In genomic region chr2:20103514-20103913, GRCh38 we compare ENCODE assay signal across 12 cellular contexts. TPM values are rescaled to one million over a fixed set of nuclear protein-coding genes. Genes with fewer than 3 reads are reported as not detected.
DNase-seq lines count a peak whose midpoint lies in the region; ATAC-seq, FAIRE-seq and TF ChIP-seq lines count a peak whose summit lies in the region.
"Had no signal": no experiment of that assay in that cellular context is flagged by ENCODE, and none has a peak within 500 bp of the region (broad histone marks: within the 10 kb centered on the region; RNA-seq: fewer than 3 reads in every experiment).

No MANE protein-coding gene starts in this region.

- H3K79me1 ChIP-seq in H9 (ENCODE audit: insufficient read depth, low read depth, low read length, poor library complexity, severe bottlenecking): no peaks in the 10 kb centered on the region

- intact Hi-C loops in CD8-positive, alpha-beta T cell (cut with DNase I, micrococcal nuclease): no loop called here

- H3K79me2 ChIP-seq in H9 (ENCODE audit: insufficient read depth, low read length): no peaks in the 10 kb centered on the region

- no peak overlapping the region for H2BK20ac ChIP-seq in H9 (ENCODE audit: low read depth, low read length, poor library complexity, severe bottlenecking)

- H4K5ac ChIP-seq in H9 (ENCODE audit: insufficient read length, low read depth, low read length): no peak overlapping the region

- H3K36me3 ChIP-seq in CD8-positive, alpha-beta T cell (ENCODE audit: insufficient read depth, low read length): no peaks in the 10 kb centered on the region

- no peak overlapping the region for H3K14ac ChIP-seq in H9 (ENCODE audit: insufficient read depth, low read length)

- H3K27ac Mint-ChIP-seq in H9: no peak overlapping the region
- no peak overlapping the region for H3K27ac Mint-ChIP-seq in CD8-positive, alpha-beta T cell
- H3K27ac Mint-ChIP-seq: activated T-helper 2 cell treated with anti-CD3 and anti-CD28 coated beads, Interferon-gamma antibody, Interleukin-2, Interleukin-4, amounts not matched to agents 10 μg/mL and 5 μg/mL and 100 μg/mL, durations not matched to agents 14 hours and 24 hours and 36 hours; natural killer cell treated with Interleukin-12 subunit alpha and Interleukin-12 subunit beta and Interleukin-15 and Interleukin-18, amount 100 ng/mL, for 72 hours had no signal

- H2BK15ac ChIP-seq in H9 (ENCODE audit: low read depth, low read length): no peak overlapping the region

- no peaks in the 10 kb centered on the region for H3K23me2 ChIP-seq in H9 (ENCODE audit: insufficient read length, low read depth, low read length, poor library complexity, severe bottlenecking)

- no peak overlapping the region for H3K56ac ChIP-seq in H9 (ENCODE audit: insufficient read length, low read depth, low read length)

- H3K4me3 Mint-ChIP-seq in H9: no peak overlapping the region
- H3K4me3 Mint-ChIP-seq in CD8-positive, alpha-beta T cell: no peak overlapping the region
- H3K4me3 Mint-ChIP-seq: natural killer cell treated with Interleukin-12 subunit alpha and Interleukin-12 subunit beta and Interleukin-15 and Interleukin-18, amount 100 ng/mL, for 72 hours had no signal

- H2BK12ac ChIP-seq in H9 (ENCODE audit: insufficient read length, low read depth, low read length): no peak overlapping the region

- H2AK5ac ChIP-seq in H9 (ENCODE audit: insufficient read length, low read length): no peak overlapping the region

- no peak for DNase-seq in AG04450 (ENCODE audit: low read depth, low spot score)
- DNase-seq in H9: no peak
- DNase-seq in RCC 7860 (ENCODE audit: low spot score): peak; percentile 32
- peak; percentile 39 for DNase-seq in fibroblast of villous mesenchyme (ENCODE audit: low read depth)
- no peak for DNase-seq in CD8-positive, alpha-beta T cell
- no peak for DNase-seq in SHP77 treated with DMSO at 0.1 percent for 48 hours (lab: John Stamatoyannopoulos, UW)
- DNase-seq in AG08396 (ENCODE audit: low spot score): no peak
- DNase-seq: T-helper 1 cell had no signal

- no peak overlapping the region for H3K4ac ChIP-seq in H9 (ENCODE audit: low read depth, low read length)

- no peaks in the 10 kb centered on the region for H3K4me1 ChIP-seq in H9 (ENCODE audit: insufficient read depth, low read length)
- H3K4me1 ChIP-seq in CD8-positive, alpha-beta T cell (ENCODE audit: insufficient read depth, low read length): no peaks in the 10 kb centered on the region

- no peak overlapping the region for H2AFZ ChIP-seq in H9 (ENCODE audit: low read length)

- H3T11ph ChIP-seq in H9 (ENCODE audit: low read length): no peak overlapping the region

- H3K36me3 Mint-ChIP-seq in H9 (ENCODE audit: insufficient read depth in 1 of 3, low read depth in 3 of 3): peaks cover 0 to 7% (median 0%) of the 10 kb centered on the region in 3 experiments; a peak in 3 of 7 replicates
- H3K36me3 Mint-ChIP-seq in CD8-positive, alpha-beta T cell: no peaks in the 10 kb centered on the region
- H3K36me3 Mint-ChIP-seq: natural killer cell treated with Interleukin-12 subunit alpha and Interleukin-12 subunit beta and Interleukin-15 and Interleukin-18, amount 100 ng/mL, for 72 hours had no signal

- H3K27me3 ChIP-seq in AG04450 (ENCODE audit: control insufficient read depth, insufficient read depth, low read length): no peaks in the 10 kb centered on the region
- H3K27me3 ChIP-seq in H9 (ENCODE audit: insufficient read depth, low read length): no peaks in the 10 kb centered on the region
- no peaks in the 10 kb centered on the region for H3K27me3 ChIP-seq in CD8-positive, alpha-beta T cell (ENCODE audit: insufficient read depth, low read length)

- H3K4me1 Mint-ChIP-seq in H9: peaks cover 2 to 3% of the 10 kb centered on the region in 2 experiments
- H3K4me1 Mint-ChIP-seq in CD8-positive, alpha-beta T cell (ENCODE audit: low read depth): peaks cover 2% of the 10 kb centered on the region

- H4K91ac ChIP-seq in H9 (ENCODE audit: insufficient read length, low read depth, low read length): no peak overlapping the region

- TF ChIP-seq CTCF in AG04450 (IDR thresholded peaks at IDR 0.05; ENCODE audit: low read depth, low read length) (peak; percentile 22; the same call in 1 of the 2 replicates), H9 (conservative IDR thresholded peaks at IDR 0.05) (peak; percentile 61), fibroblast of villous mesenchyme (IDR thresholded peaks at IDR 0.05; ENCODE audit: insufficient read depth, low read depth, low read length) (peak; percentile 34)
- TF ChIP-seq CTCF in CD8-positive, alpha-beta T cell (IDR thresholded peaks at IDR 0.05): no peak

- H3K27me3 Mint-ChIP-seq in H9 (ENCODE audit: low read depth): peaks cover 27% of the 10 kb centered on the region
- peaks cover 15% of the 10 kb centered on the region for H3K27me3 Mint-ChIP-seq in CD8-positive, alpha-beta T cell (ENCODE audit: low read depth)

- WGBS in H9 (ENCODE audit: extremely low coverage, insufficient read length, low lambda C conversion rate): no CpG with 5 or more reads among the region's 2 CpGs

- no peak overlapping the region for H2BK120ac ChIP-seq in H9 (ENCODE audit: low read depth, low read length, poor library complexity, severe bottlenecking)

- H3K9me3 ChIP-seq in AG04450 (ENCODE audit: control insufficient read depth, insufficient read depth, low read length) (peaks cover 20% of the 10 kb centered on the region), H9 (ENCODE audit: control insufficient read depth, low read depth, low read length) (no peaks in the 10 kb centered on the region)
- H3K9me3 ChIP-seq in CD8-positive, alpha-beta T cell (ENCODE audit: low read length): no peaks in the 10 kb centered on the region

- no peak overlapping the region for H3K18ac ChIP-seq in H9 (ENCODE audit: insufficient read length, low read depth, low read length)

- POLR2A ChIA-PET in AG04450 (lab: Yijun Ruan, JAX): no interaction called here
- POLR2A ChIA-PET in CD8-positive, alpha-beta T cell (lab: Charles Lee): no interaction called here

- no peak overlapping the region for H3K4me2 ChIP-seq in H9 (ENCODE audit: insufficient read depth, insufficient read length, low read length)

- no peak overlapping the region for H3K4me3 ChIP-seq in AG04450 (ENCODE audit: low read depth, low read length)
- H3K4me3 ChIP-seq in fibroblast of villous mesenchyme (ENCODE audit: low read depth, low read length): no peak overlapping the region
- no peak overlapping the region for H3K4me3 ChIP-seq in CD8-positive, alpha-beta T cell (ENCODE audit: low read depth, low read length)

- CTCF ChIA-PET in AG04450 (lab: Charles Lee): interaction anchor here (0.7 to 6.7 kb wide), 3 partner anchors 88 to 187 kb away, joined by 3 to 41 read pairs (median 3); no protein-coding TSS in a partner anchor
- CTCF ChIA-PET in CD8-positive, alpha-beta T cell (lab: Charles Lee): interaction anchor here (1.2 kb wide), 1 partner anchor 14 kb away, joined by 3 read pairs; no protein-coding TSS in a partner anchor

- no peak overlapping the region for H3K23ac ChIP-seq in H9 (ENCODE audit: insufficient read length, low read depth, low read length)

- no peak overlapping the region for H3K27ac ChIP-seq in AG04450 (ENCODE audit: low read depth, low read length)
- H3K27ac ChIP-seq in H9 (ENCODE audit: insufficient read length, low read depth, low read length): no peak overlapping the region
- no peak overlapping the region for H3K27ac ChIP-seq in CD8-positive, alpha-beta T cell (ENCODE audit: low read depth, low read length)

- FAIRE-seq in RCC 7860 (lab: Jason Lieb, UNC): no peak
- FAIRE-seq: G401.6 had no signal

- no peak overlapping the region for H4K8ac ChIP-seq in H9 (replicated peaks; ENCODE audit: insufficient read length, low read depth, low read length)

- no peak overlapping the region for H3K9ac ChIP-seq in H9 (ENCODE audit: extremely low read depth, insufficient read length, low read length)

- no peak overlapping the region for H2BK5ac ChIP-seq in H9 (ENCODE audit: insufficient read length, low read length)

- H4K20me1 ChIP-seq in H9 (ENCODE audit: control insufficient read depth, insufficient read depth, insufficient read length): no peaks in the 10 kb centered on the region

- peaks cover 11 to 14% of the 10 kb centered on the region in 2 experiments; a peak in 4 of 5 replicates for H3K9me3 Mint-ChIP-seq in H9
- no peaks in the 10 kb centered on the region for H3K9me3 Mint-ChIP-seq in CD8-positive, alpha-beta T cell
- H3K9me3 Mint-ChIP-seq: natural killer cell treated with Interleukin-12 subunit alpha and Interleukin-12 subunit beta and Interleukin-15 and Interleukin-18, amount 100 ng/mL, for 72 hours had no signal

- ATAC-seq in CD8-positive, alpha-beta T cell: no peak
- ATAC-seq in GM18867 (IDR thresholded peaks at IDR 0.05; ENCODE audit: unreplicated experiment): no peak
- ATAC-seq: natural killer cell treated with Interleukin-12 subunit alpha and Interleukin-12 subunit beta and Interleukin-15 and Interleukin-18, amount 100 ng/mL, for 72 hours had no signal

RNA-seq across cellular contexts. Expression of gene LAPTM4A, which starts 52.1 kb away (rescaled TPM):
- polyA plus RNA-seq in AG04450 (2011; rRNA removed): 1,309 and 1,416 TPM in 2 replicates
- polyA minus RNA-seq in AG04450 (2011; rRNA and poly(A)+ RNA removed): 285 and 391 TPM in 2 replicates
- total RNA-seq in H9 (2021) (131 and 136 TPM in 2 replicates), fibroblast of villous mesenchyme (101 and 146 TPM in 2 replicates)
- total RNA-seq in CD8-positive, alpha-beta T cell: 10 to 100 TPM; 92.4 to 98.8 TPM

Comparison
In these comparisons a context has a peak if more than half of its experiments do, and no peak if none do; other contexts are left out.
1. DNase-seq: peak in RCC 7860 (single experiment) and fibroblast of villous mesenchyme (single experiment); none in AG04450 (single experiment), H9 (single experiment), CD8-positive, alpha-beta T cell (0 of 7), SHP77 treated with DMSO at 0.1 percent for 48 hours (single experiment) and AG08396 (single experiment).